ENCODE assay signal across 26 cellular contexts in genomic region chr3:61769266-61769665, GRCh38.
"Had no signal": no experiment of that assay in that cellular context is flagged by ENCODE, and none has a peak within 500 bp of the region (broad histone marks: within the 10 kb centered on the region; RNA-seq: fewer than 3 reads in every experiment).

No MANE protein-coding gene starts in this region.

- H3K4me1 Mint-ChIP-seq: activated CD4-positive, alpha-beta memory T cell treated with anti-CD3 and anti-CD28 coated beads, Interleukin-2, amount 10 ng/mL, durations not matched to agents 7 days and 5 days; activated CD4-positive, alpha-beta T cell treated with anti-CD3 and anti-CD28 coated beads, Interleukin-2, amount 10 ng/mL, durations not matched to agents 7 days and 5 days had no signal

- DNase-seq: activated CD4-positive, alpha-beta memory T cell treated with anti-CD3 and anti-CD28 coated beads, Interleukin-2, amount 10 ng/mL, durations not matched to agents 7 days and 5 days; activated CD4-positive, alpha-beta T cell treated with anti-CD3 and anti-CD28 coated beads for 1 hour; activated CD4-positive, alpha-beta T cell treated with anti-CD3 and anti-CD28 coated beads for 4 hours; activated CD4-positive, alpha-beta T cell treated with anti-CD3 and anti-CD28 coated beads, Interleukin-2, amount 10 ng/mL, durations not matched to agents 7 days and 5 days; activated CD4-positive, alpha-beta T cell treated with anti-CD3 and anti-CD28 coated beads, Interleukin-2, amount 50 U/mL, for 4 hours; activated CD8-positive, alpha-beta memory T cell treated with anti-CD3 and anti-CD28 coated beads, Interleukin-2, amount 50 U/mL, for 48 hours; activated gamma-delta T cell treated with Interleukin-2 at 50 U/mL for 16 hours; activated naive CD4-positive, alpha-beta T cell treated with anti-CD3 and anti-CD28 coated beads, Interleukin-2, amount 50 U/mL, for 16 hours; activated naive CD4-positive, alpha-beta T cell treated with Interleukin-2 at 50 U/mL for 16 hours; activated T-cell treated with anti-CD3 and anti-CD28 coated beads for 4 hours; activated T-cell treated with anti-CD3 and anti-CD28 coated beads, Interleukin-2, amount 50 U/mL, for 24 hours; activated T-cell treated with anti-CD3 and anti-CD28 coated beads, Interleukin-2, amount 50 U/mL, for 72 hours; amniotic stem cell; anterior cingulate cortex; brain microvascular endothelial cell; effector memory CD4-positive, alpha-beta T cell; endodermal cell; gastrocnemius medialis; glutamatergic neuron; heart left ventricle; T-helper 2 cell had no signal

- H3K4me3 Mint-ChIP-seq: activated CD4-positive, alpha-beta memory T cell treated with anti-CD3 and anti-CD28 coated beads, Interleukin-2, amount 10 ng/mL, durations not matched to agents 7 days and 5 days; activated CD4-positive, alpha-beta T cell treated with anti-CD3 and anti-CD28 coated beads, Interleukin-2, amount 10 ng/mL, durations not matched to agents 7 days and 5 days; activated naive CD8-positive, alpha-beta T cell; activated T-cell treated with anti-CD3 and anti-CD28 coated beads, Interleukin-2, amount 50 U/mL, for 24 hours; activated T-cell treated with anti-CD3 and anti-CD28 coated beads, Interleukin-2, amount 50 U/mL, for 72 hours; endodermal cell had no signal

- H3K36me3 Mint-ChIP-seq: activated naive CD8-positive, alpha-beta T cell had no signal

- FAIRE-seq: astrocyte, colon had no signal

- H3K27ac Mint-ChIP-seq: activated CD4-positive, alpha-beta memory T cell treated with anti-CD3 and anti-CD28 coated beads, Interleukin-2, amount 10 ng/mL, durations not matched to agents 7 days and 5 days; activated CD4-positive, alpha-beta T cell treated with anti-CD3 and anti-CD28 coated beads, Interleukin-2, amount 10 ng/mL, durations not matched to agents 7 days and 5 days; activated naive CD8-positive, alpha-beta T cell; activated T-cell treated with anti-CD3 and anti-CD28 coated beads, Interleukin-2, amount 50 U/mL, for 24 hours; activated T-cell treated with anti-CD3 and anti-CD28 coated beads, Interleukin-2, amount 50 U/mL, for 72 hours had no signal

- H3K9me3 Mint-ChIP-seq: activated CD4-positive, alpha-beta T cell treated with anti-CD3 and anti-CD28 coated beads, Interleukin-2, amount 10 ng/mL, durations not matched to agents 7 days and 5 days; activated T-cell treated with anti-CD3 and anti-CD28 coated beads, Interleukin-2, amount 50 U/mL, for 24 hours; activated T-cell treated with anti-CD3 and anti-CD28 coated beads, Interleukin-2, amount 50 U/mL, for 72 hours; endodermal cell had no signal

- H3K36me3 ChIP-seq: brain microvascular endothelial cell, esophagus muscularis mucosa, gastrocnemius medialis, heart left ventricle had no signal

- H3K4me3 ChIP-seq: esophagus muscularis mucosa, gastrocnemius medialis, heart left ventricle had no signal

- H3K27ac ChIP-seq: brain microvascular endothelial cell, esophagus muscularis mucosa, foreskin keratinocyte, gastrocnemius medialis, heart left ventricle had no signal

- H3K27me3 Mint-ChIP-seq: activated CD4-positive, alpha-beta memory T cell treated with anti-CD3 and anti-CD28 coated beads, Interleukin-2, amount 10 ng/mL, durations not matched to agents 7 days and 5 days; activated CD4-positive, alpha-beta T cell treated with anti-CD3 and anti-CD28 coated beads, Interleukin-2, amount 10 ng/mL, durations not matched to agents 7 days and 5 days; activated T-cell treated with anti-CD3 and anti-CD28 coated beads, Interleukin-2, amount 50 U/mL, for 24 hours had no signal

- H3K9me3 ChIP-seq: esophagus muscularis mucosa, gastrocnemius medialis, heart left ventricle had no signal

- H3K27me3 ChIP-seq: brain microvascular endothelial cell, esophagus muscularis mucosa, foreskin keratinocyte, gastrocnemius medialis, heart left ventricle had no signal

- ATAC-seq: activated T-cell treated with anti-CD3 and anti-CD28 coated beads, Interleukin-2, amount 50 U/mL, for 72 hours; gastrocnemius medialis had no signal
